ENCODE assay signal across 8 cellular contexts in the genomic region with DNA sequence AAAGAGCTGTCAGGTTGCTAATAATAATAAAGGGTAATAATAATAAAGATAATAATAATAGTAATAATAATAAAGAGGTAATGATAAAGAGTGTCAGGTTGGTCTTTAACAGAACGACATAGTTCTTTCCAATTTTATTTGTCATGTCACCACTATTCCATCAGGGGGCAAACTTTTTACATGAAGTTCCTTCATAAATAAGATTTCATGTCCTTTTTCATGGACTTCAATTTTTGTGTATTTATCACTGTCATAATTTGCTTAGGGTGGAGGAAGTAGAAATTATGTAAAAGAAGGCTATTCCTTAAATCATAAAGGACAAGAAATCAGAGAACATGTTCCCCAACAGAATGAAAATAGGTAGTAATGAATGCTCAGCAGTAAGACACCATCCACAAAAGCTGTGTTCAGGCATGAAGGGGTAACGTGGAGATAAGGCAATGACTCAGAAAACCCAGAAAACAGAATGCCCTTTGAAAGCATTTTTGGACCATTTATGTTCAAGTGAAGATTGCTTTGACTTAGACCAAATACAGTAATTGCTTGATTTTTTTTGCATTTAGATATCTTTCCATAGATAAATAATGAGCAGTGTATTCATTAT.
DNase-seq lines count a peak whose midpoint lies in the region; ATAC-seq and FAIRE-seq lines count a peak whose summit lies in the region.

No MANE protein-coding gene starts in this region.

- peaks cover 0 to 21% (median 6%) of the 10 kb centered on the region in 5 donors for H3K27me3 Mint-ChIP-seq in naive thymus-derived CD4-positive, alpha-beta T cell

- H3K27ac ChIP-seq in naive thymus-derived CD4-positive, alpha-beta T cell (ENCODE audit: low read depth, low read length), result no peak overlapping the region

- H3K4me1 ChIP-seq in naive thymus-derived CD4-positive, alpha-beta T cell (ENCODE audit: control insufficient read depth in 2 of 2, insufficient read depth in 2 of 2, low read length in 2 of 2), result no peaks in the 10 kb centered on the region

- H3K9me3 ChIP-seq in naive thymus-derived CD4-positive, alpha-beta T cell (ENCODE audit: control insufficient read depth in 2 of 3, low read length in 3 of 3), result no peaks in the 10 kb centered on the region

- POLR2A ChIA-PET in naive thymus-derived CD4-positive, alpha-beta T cell (lab: Charles Lee), result no interaction called here

- H3K27ac Mint-ChIP-seq in naive thymus-derived CD4-positive, alpha-beta T cell, result no peak overlapping the region

- H3K9me3 Mint-ChIP-seq in naive thymus-derived CD4-positive, alpha-beta T cell, result peaks cover 0 to 2% (median 0%) of the 10 kb centered on the region in 11 donors

- H3K4me3 ChIP-seq in naive thymus-derived CD4-positive, alpha-beta T cell (ENCODE audit: low read length), result no peak overlapping the region

- intact Hi-C loops in naive thymus-derived CD4-positive, alpha-beta T cell (cut with micrococcal nuclease), result loop anchor here (1.0 to 10.0 kb wide), 5 partner anchors 73 to 300 kb away; partner anchors contain the start of gene ZFAND5 (in 1 of the 2)

- DNase-seq in AG20443 (ENCODE audit: low spot score) (peak; percentile 39), NCI-H82 (lab: John Stamatoyannopoulos, UW) (peak; percentile 63)
- peak in 5 of 9 donors; percentile 12 to 35 (median 27) for DNase-seq in naive thymus-derived CD4-positive, alpha-beta T cell

- H3K36me3 ChIP-seq in naive thymus-derived CD4-positive, alpha-beta T cell (ENCODE audit: control insufficient read depth in 2 of 3, insufficient read depth in 3 of 3, low read length in 3 of 3), result no peaks in the 10 kb centered on the region

- no peaks in the 10 kb centered on the region for H3K36me3 Mint-ChIP-seq in naive thymus-derived CD4-positive, alpha-beta T cell

- H3K4me3 Mint-ChIP-seq in naive thymus-derived CD4-positive, alpha-beta T cell, result no peak overlapping the region

- CTCF ChIA-PET in naive thymus-derived CD4-positive, alpha-beta T cell (lab: Charles Lee), result interaction anchor here (0.5 to 6.7 kb wide), 14 partner anchors 12 to 788 kb away, joined by 3 to 55 read pairs (median 3); no protein-coding TSS in a partner anchor

- ATAC-seq in GM19043 (IDR thresholded peaks at IDR 0.05; ENCODE audit: low read depth, unreplicated experiment) (peak; percentile 47), GM18861 (IDR thresholded peaks at IDR 0.05; ENCODE audit: unreplicated experiment) (no peak), HG02642 (IDR thresholded peaks at IDR 0.05; ENCODE audit: poor library complexity, unreplicated experiment) (no peak), HG03025 (IDR thresholded peaks at IDR 0.05; ENCODE audit: low FRiP score, unreplicated experiment) (no peak)
- ATAC-seq in naive thymus-derived CD4-positive, alpha-beta T cell, result peak; percentile 60

- no peaks in the 10 kb centered on the region for H3K27me3 ChIP-seq in naive thymus-derived CD4-positive, alpha-beta T cell (ENCODE audit: control insufficient read depth in 2 of 2, insufficient read depth in 2 of 2, low read length in 2 of 2)

- H3K4me1 Mint-ChIP-seq in naive thymus-derived CD4-positive, alpha-beta T cell, result peaks cover 0 to 7% (median 0%) of the 10 kb centered on the region in 7 donors

- FAIRE-seq in endometrium (lab: Jason Lieb, UNC), result peak; percentile 98

Comparison
In these comparisons a context has a peak if more than half of its experiments do, and no peak if none do; other contexts are left out.
1. ATAC-seq: peak in GM19043 (single experiment) and naive thymus-derived CD4-positive, alpha-beta T cell (single experiment); none in GM18861 (single experiment), HG02642 (single experiment) and HG03025 (single experiment).
2. Peak in every context shown above with its lines, with median percentiles within 50 percentile points of each other: DNase-seq.